Comparison of ENCODE assay signal across 15 cellular contexts in genomic region chr22:46635756-46636155, GRCh38. TPM values are rescaled to one million over a fixed set of nuclear protein-coding genes. Genes with fewer than 3 reads are reported as not detected.
DNase-seq lines count a peak whose midpoint lies in the region; ATAC-seq, FAIRE-seq and TF ChIP-seq lines count a peak whose summit lies in the region.
"Had no signal": no experiment of that assay in that cellular context is flagged by ENCODE, and none has a peak within 500 bp of the region (broad histone marks: within the 10 kb centered on the region; RNA-seq: fewer than 3 reads in every experiment).

No MANE protein-coding gene starts in this region.

- POLR2A ChIA-PET in GM12878 (lab: Charles Lee), result no interaction called here

- no peaks in the 10 kb centered on the region for H3K9me3 ChIP-seq in heart left ventricle
- H3K9me3 ChIP-seq in GM12878 (replicated peaks; ENCODE audit: control insufficient read depth, insufficient read depth, low read length), result no peaks in the 10 kb centered on the region
- no peaks in the 10 kb centered on the region for H3K9me3 ChIP-seq in lower lobe of right lung
- no peaks in the 10 kb centered on the region for H3K9me3 ChIP-seq in upper lobe of right lung
- H3K9me3 ChIP-seq: neutrophil had no signal

- RAD21 ChIA-PET in GM12878 (lab: Charles Lee; ENCODE audit: unreplicated experiment), result interaction anchor here (1.7 kb wide), 1 partner anchor 72 kb away, joined by 4 read pairs; no protein-coding TSS in a partner anchor

- TF ChIP-seq RAD21 in GM12878 (IDR thresholded peaks at IDR 0.05; ENCODE audit: insufficient read depth, low read depth, low read length), result 0 out of 2 replicates have a peak, but pooled peaks have one; percentile 11

- no peaks in the 10 kb centered on the region for H3K79me2 ChIP-seq in GM12878 (ENCODE audit: control insufficient read depth, insufficient read depth, low read length)

- TF ChIP-seq POLR2A in heart left ventricle (IDR thresholded peaks at IDR 0.05) (no peak), GM12878 (IDR thresholded peaks at IDR 0.05; ENCODE audit: low read depth, low read length) (no peak)

- SMC1A ChIA-PET in GM12878 (lab: Charles Lee; ENCODE audit: uncharacterized antibody, unreplicated experiment), result interaction anchor here (2.0 kb wide), 1 partner anchor 72 kb away, joined by 5 read pairs; no protein-coding TSS in a partner anchor

- no peak for FAIRE-seq in GM12878 (lab: Jason Lieb, UNC)

- intact Hi-C loops in heart left ventricle (cut with DNase I), result no loop called here
- intact Hi-C loops in cardiac septum (cut with DNase I), result no loop called here
- intact Hi-C loops in GM12878 (cut with micrococcal nuclease; ENCODE audit: unreplicated experiment), result no loop called here
- intact Hi-C loops in lower lobe of right lung (cut with DNase I), result no loop called here
- intact Hi-C loops in upper lobe of right lung (cut with DNase I), result no loop called here

- TF ChIP-seq CTCF in heart left ventricle (IDR thresholded peaks at IDR 0.05) (peak in 1 of 12 donors; percentile 23), GM12878 (IDR thresholded peaks at IDR 0.05 in 2 of 3, conservative IDR thresholded peaks at IDR 0.05 in 1 of 3; ENCODE audit: control insufficient read depth in 2 of 3, extremely low read depth in 1 of 3, insufficient read depth in 1 of 3, low read depth in 3 of 3, low read length in 3 of 3) (no peak), lower lobe of right lung (IDR thresholded peaks at IDR 0.05) (no peak), upper lobe of right lung (IDR thresholded peaks at IDR 0.05) (no peak)

- H3K27ac ChIP-seq in heart left ventricle (peak overlapping the region in 9 of 12 donors; percentile 2 to 72 (median 38)), GM12878 (ENCODE audit: control insufficient read depth, insufficient read depth) (no peak overlapping the region), lower lobe of right lung (no peak overlapping the region), upper lobe of right lung (no peak overlapping the region)
- H3K27ac ChIP-seq: KMS-11, neutrophil, PC-9 had no signal

- no TSS peak for BruUV-seq in GM12878 (replicated peaks; lab: Mats Ljungman, UMichigan)

- CTCF ChIA-PET in GM12878 (lab: Yijun Ruan, JAX), result interaction anchor here (1.1 kb wide), 1 partner anchor 72 kb away, joined by 6 read pairs; no protein-coding TSS in a partner anchor

- H3K9ac ChIP-seq in GM12878 (ENCODE audit: control insufficient read depth, insufficient read depth, low read length), result no peak overlapping the region
- H3K9ac ChIP-seq: KMS-11 had no signal

- TF ChIP-seq EP300 in GM12878 (IDR thresholded peaks at IDR 0.05; ENCODE audit: borderline replicate concordance in 1 of 2, control insufficient read depth in 1 of 2, low read depth in 2 of 2, low read length in 2 of 2), result no peak

- H3K27me3 ChIP-seq in heart left ventricle, result no peaks in the 10 kb centered on the region
- no peaks in the 10 kb centered on the region for H3K27me3 ChIP-seq in GM12878 (replicated peaks in 1 of 2; ENCODE audit: control insufficient read depth in 2 of 2, insufficient read depth in 2 of 2, low read length in 1 of 2)
- no peaks in the 10 kb centered on the region for H3K27me3 ChIP-seq in lower lobe of right lung (ENCODE audit: low read depth)
- H3K27me3 ChIP-seq in upper lobe of right lung, result no peaks in the 10 kb centered on the region
- H3K27me3 ChIP-seq: neutrophil had no signal

- no peak overlapping the region for H3K4me2 ChIP-seq in GM12878 (ENCODE audit: control insufficient read depth, insufficient read depth)
- H3K4me2 ChIP-seq: KMS-11, PC-9 had no signal

- no peak overlapping the region for H2AFZ ChIP-seq in GM12878 (ENCODE audit: control insufficient read depth, low read depth, low read length)
- H2AFZ ChIP-seq: PC-9 had no signal

- in situ Hi-C loops in GM12878 (cut with MboI), result no loop called here

- H3K4me1 ChIP-seq in heart left ventricle, result peaks cover 0 to 76% (median 19%) of the 10 kb centered on the region in 12 donors
- H3K4me1 ChIP-seq in GM12878 (ENCODE audit: control insufficient read depth, insufficient read depth, low read length), result no peaks in the 10 kb centered on the region
- peaks cover 12% of the 10 kb centered on the region for H3K4me1 ChIP-seq in lower lobe of right lung
- H3K4me1 ChIP-seq in upper lobe of right lung, result no peaks in the 10 kb centered on the region

- DNase-seq in heart left ventricle, result peak in 1 of 5 donors; percentile 53
- DNase-seq in cardiac septum (ENCODE audit: low spot score), result no peak
- no peak for DNase-seq in GM12878 (ENCODE audit: low read depth, low spot score)
- no peak for DNase-seq in lower lobe of right lung
- DNase-seq in upper lobe of right lung, result no peak
- DNase-seq in cortex of kidney (lab: John Stamatoyannopoulos, UW), result no peak
- no peak for DNase-seq in activated CD4-positive, alpha-beta T cell treated with anti-CD3 and anti-CD28 coated beads for 48 hours
- DNase-seq in NCI-H1105 treated with DMSO at 0.1 percent for 48 hours (lab: John Stamatoyannopoulos, UW), result no peak
- DNase-seq: activated T-cell treated with anti-CD3 and anti-CD28 coated beads, Interleukin-2, amount 50 U/mL, for 24 hours; NCI-H146; stimulated activated naive CD4-positive, alpha-beta T cell had no signal

- H4K20me1 ChIP-seq in GM12878 (ENCODE audit: control insufficient read depth, insufficient read depth), result no peaks in the 10 kb centered on the region

- WGBS in heart left ventricle, 4 donors, result 59 to 77% (median 67%) methylated on average over 6 to 11 of the region's 11 CpGs
- 69% methylated on average over 11 of the region's 11 CpGs for WGBS in GM12878 (ENCODE audit: insufficient coverage, insufficient replicate concordance, low lambda C conversion rate, missing lambda C conversion rate)

- ATAC-seq in heart left ventricle, result peak in 2 of 4 donors; percentile 14 to 15
- no peak for ATAC-seq in GM12878
- ATAC-seq in lower lobe of right lung, result peak; percentile 23 to 33
- ATAC-seq in upper lobe of right lung, result peak; percentile 32
- ATAC-seq: T-cell had no signal

- peaks cover 0 to 18% (median 0%) of the 10 kb centered on the region in 9 donors for H3K36me3 ChIP-seq in heart left ventricle
- peaks cover 0 to 7% of the 10 kb centered on the region in 2 experiments; a peak in 2 of 4 replicates for H3K36me3 ChIP-seq in GM12878 (ENCODE audit: control insufficient read depth in 2 of 2, insufficient read depth in 2 of 2, low read length in 1 of 2)
- peaks cover 8% of the 10 kb centered on the region for H3K36me3 ChIP-seq in lower lobe of right lung
- no peaks in the 10 kb centered on the region for H3K36me3 ChIP-seq in upper lobe of right lung

- H3K4me3 ChIP-seq in heart left ventricle, result no peak overlapping the region
- no peak overlapping the region for H3K4me3 ChIP-seq in GM12878
- H3K4me3 ChIP-seq in lower lobe of right lung, result no peak overlapping the region
- no peak overlapping the region for H3K4me3 ChIP-seq in upper lobe of right lung
- H3K4me3 ChIP-seq: PC-9 had no signal

TF ChIP-seq in GM12878, 131 proteins besides CTCF, POLR2A, EP300 and RAD21 (continues in another document):
- TF ChIP-seq DPF2 (IDR thresholded peaks at IDR 0.05), result no peak
- TF ChIP-seq JUNB (IDR thresholded peaks at IDR 0.05), result no peak
- no peak for TF ChIP-seq SREBF2 (IDR thresholded peaks at IDR 0.05; ENCODE audit: low read length)
- no peak for TF ChIP-seq IRF3 (IDR thresholded peaks at IDR 0.05)
- no peak for TF ChIP-seq MEF2B (IDR thresholded peaks at IDR 0.05; ENCODE audit: partially characterized antibody, poor library complexity, severe bottlenecking)
- TF ChIP-seq NR2C1 (IDR thresholded peaks at IDR 0.05), result no peak
- TF ChIP-seq SPI1 (IDR thresholded peaks at IDR 0.05; ENCODE audit: borderline replicate concordance, insufficient read depth, low read depth, low read length), result no peak

RNA-seq across cellular contexts. Expression of gene GRAMD4, which starts 15.6 kb away (rescaled TPM):
- total RNA-seq in heart left ventricle, result 100 to 1,000 TPM in 2 of 9 donors, 10 to 100 TPM in 7; 31.2 to 122 (median 72.5) TPM
- 10 to 100 TPM; 22.4 to 53.2 TPM for polyA plus RNA-seq in heart left ventricle
- total RNA-seq in cardiac septum, result 64.8 TPM
- total RNA-seq in GM12878 (2013; cell fraction: nucleolus; rRNA removed), result 20.3 and 24.6 TPM in 2 replicates
- total RNA-seq in GM12878 (2014; rRNA removed), result 27.4 and 28.7 TPM in 2 replicates
- 8.9 and 11.7 TPM in 2 replicates for total RNA-seq in GM12878 (2014; rRNA removed; fragmentation: Illumina TruSeq; extraction: Trizol)
- 45.5 and 49.1 TPM in 2 replicates for total RNA-seq in GM12878 (2021)
- 2.6 TPM for polyA plus RNA-seq in GM12878 (2011; ENCODE audit: low read depth)
- polyA plus RNA-seq in GM12878 (2011; rRNA removed), result 22.1 and 24.3 TPM in 2 replicates
- polyA plus RNA-seq in GM12878 (2011; cell fraction: cytosol; rRNA removed), result 11.8 and 18.5 TPM in 2 replicates
- 69.1 and 78.8 TPM in 2 replicates for polyA plus RNA-seq in GM12878 (2011; cell fraction: nucleus; rRNA removed)
- polyA plus RNA-seq in GM12878 (2012), result 6.2 and 8.4 TPM in 2 replicates
- 7.2 and 9.5 TPM in 2 replicates for polyA plus RNA-seq in GM12878 (2014; fragmentation: Illumina TruSeq; extraction: Trizol)
- polyA plus RNA-seq in GM12878 (2014; fragmentation: Nextera tagmentation; extraction: Ambion mirVana), result under 1 TPM; 0.21 to 0.73 TPM
- 32.3 and 38.6 TPM in 2 replicates for polyA plus RNA-seq in GM12878 (2014; rRNA removed)
- 1 to 10 TPM; 4.2 to 5.3 TPM for polyA plus RNA-seq in GM12878 (2016; fragmentation: Nextera tagmentation; extraction: Ambion mirVana)
- polyA minus RNA-seq in GM12878 (2011; rRNA and poly(A)+ RNA removed), result 34.2 and 34.7 TPM in 2 replicates
- polyA minus RNA-seq in GM12878 (2011; cell fraction: cytosol; rRNA and poly(A)+ RNA removed), result 13.9 and 15.8 TPM in 2 replicates
- polyA minus RNA-seq in GM12878 (2011; cell fraction: nucleus; rRNA and poly(A)+ RNA removed), result 26.5 and 39.9 TPM in 2 replicates
- 58.1 TPM for total RNA-seq in lower lobe of right lung
- total RNA-seq in upper lobe of right lung, result 71.4 TPM

Comparison
In these comparisons a context has a peak if more than half of its experiments do, and no peak if none do; other contexts are left out.
1. H3K27ac ChIP-seq: peak in heart left ventricle (9 of 12); none in GM12878 (single experiment), lower lobe of right lung (single experiment) and upper lobe of right lung (single experiment).